11 cellular contexts compared by ENCODE assay signal in the genomic region with DNA sequence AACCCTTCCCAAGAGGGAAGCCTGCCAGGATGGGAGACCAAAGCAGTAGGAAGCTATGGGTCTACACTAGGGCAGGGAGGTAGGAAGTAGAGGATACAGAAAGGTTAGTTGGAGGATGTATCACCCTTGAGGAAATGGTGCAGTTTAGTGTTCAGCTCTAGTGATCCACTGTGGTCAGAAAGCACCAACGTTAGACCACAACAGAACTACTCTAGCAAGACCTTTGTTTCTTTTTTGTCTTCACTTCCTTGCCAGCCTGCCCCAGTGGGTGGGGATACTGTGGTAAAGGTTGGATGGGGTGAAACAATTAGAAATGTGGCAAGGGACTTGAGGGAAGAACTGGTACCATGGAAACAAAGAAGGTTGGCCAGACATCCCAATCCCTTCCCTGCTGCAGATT.
DNase-seq lines count a peak whose midpoint lies in the region; ATAC-seq and TF ChIP-seq lines count a peak whose summit lies in the region.
"Had no signal": no experiment of that assay in that cellular context is flagged by ENCODE, and none has a peak within 500 bp of the region (broad histone marks: within the 10 kb centered on the region; RNA-seq: fewer than 3 reads in every experiment).

No MANE protein-coding gene starts in this region.

- peaks cover 10% of the 10 kb centered on the region for H3K4me1 Mint-ChIP-seq in endothelial cell (ENCODE audit: unreplicated experiment)

- no peaks in the 10 kb centered on the region for H3K9me3 Mint-ChIP-seq in endothelial cell (ENCODE audit: unreplicated experiment)

- H3K27me3 Mint-ChIP-seq in endothelial cell (ENCODE audit: unreplicated experiment) = no peaks in the 10 kb centered on the region
- H3K27me3 Mint-ChIP-seq: activated naive CD8-positive, alpha-beta T cell had no signal

- H3K27me3 ChIP-seq in WERI-Rb-1 (ENCODE audit: insufficient read depth, low read depth, severe bottlenecking) = no peaks in the 10 kb centered on the region
- H3K27me3 ChIP-seq: heart right ventricle had no signal

- no peak for DNase-seq in endothelial cell (ENCODE audit: low spot score)
- no peak for DNase-seq in NCI-H1092 (lab: John Stamatoyannopoulos, UW)
- DNase-seq in WERI-Rb-1 = no peak
- DNase-seq in putamen (ENCODE audit: low spot score) = no peak
- no peak for DNase-seq in NK-92 (lab: John Stamatoyannopoulos, UW; ENCODE audit: unreplicated experiment)
- DNase-seq: heart right ventricle; NK-92 treated with Interleukin-12 subunit alpha and Interleukin-12 subunit beta, amount 100 ng/mL, for 24 hours had no signal

- no peak overlapping the region for H3K4me3 ChIP-seq in WERI-Rb-1 (ENCODE audit: low read depth, low read length)
- H3K4me3 ChIP-seq: heart right ventricle had no signal

- H3K27ac Mint-ChIP-seq in endothelial cell (ENCODE audit: unreplicated experiment) = peak overlapping the region; percentile 36
- H3K27ac Mint-ChIP-seq: activated naive CD8-positive, alpha-beta T cell had no signal

- no peaks in the 10 kb centered on the region for H3K36me3 ChIP-seq in WERI-Rb-1
- H3K36me3 ChIP-seq: heart right ventricle had no signal

- no peak overlapping the region for H3K4me3 Mint-ChIP-seq in endothelial cell (ENCODE audit: unreplicated experiment)
- H3K4me3 Mint-ChIP-seq: activated naive CD8-positive, alpha-beta T cell had no signal

- no peaks in the 10 kb centered on the region for H3K36me3 Mint-ChIP-seq in endothelial cell (ENCODE audit: low read depth, unreplicated experiment)
- H3K36me3 Mint-ChIP-seq: activated naive CD8-positive, alpha-beta T cell had no signal

- H3K27ac ChIP-seq in WERI-Rb-1 = no peak overlapping the region
- H3K27ac ChIP-seq: heart right ventricle had no signal

- no peak for TF ChIP-seq POLR2A in GM18505 (IDR thresholded peaks at IDR 0.05; ENCODE audit: borderline replicate concordance, extremely low read depth, insufficient read depth, insufficient read length)

- ATAC-seq in GM18505 (IDR thresholded peaks at IDR 0.05; ENCODE audit: unreplicated experiment) (peak; percentile 100), GM21576 (IDR thresholded peaks at IDR 0.05; ENCODE audit: unreplicated experiment) (peak; percentile 99), HG03558 (IDR thresholded peaks at IDR 0.05; ENCODE audit: extremely low read depth, unreplicated experiment) (peak; percentile 99)
- ATAC-seq: heart right ventricle had no signal

- no peaks in the 10 kb centered on the region for H3K9me3 ChIP-seq in WERI-Rb-1 (ENCODE audit: severe bottlenecking)
- H3K9me3 ChIP-seq: heart right ventricle had no signal

- TF ChIP-seq CTCF in endothelial cell (IDR thresholded peaks at IDR 0.05; ENCODE audit: unreplicated experiment) = no peak
- TF ChIP-seq CTCF in WERI-Rb-1 (IDR thresholded peaks at IDR 0.05; ENCODE audit: low read depth, low read length) = no peak
